Comparison of ENCODE assay signal across 14 cellular contexts in genomic region chr10:12482586-12482985, GRCh38.
DNase-seq lines count a peak whose midpoint lies in the region; ATAC-seq and TF ChIP-seq lines count a peak whose summit lies in the region.
"Had no signal": no experiment of that assay in that cellular context is flagged by ENCODE, and none has a peak within 500 bp of the region (broad histone marks: within the 10 kb centered on the region; RNA-seq: fewer than 3 reads in every experiment).

No MANE protein-coding gene starts in this region.

- H3K36me3 ChIP-seq in neuronal stem cell (replicated peaks in 1 of 2; ENCODE audit: control insufficient read depth in 2 of 2, insufficient read depth in 2 of 2, low read length in 2 of 2) (peaks cover 0 to 1% of the 10 kb centered on the region in 2 donors), left lung (no peaks in the 10 kb centered on the region)

- intact Hi-C loops in left lung (cut with DNase I) = no loop called here

- H4K91ac ChIP-seq in H9 (ENCODE audit: insufficient read length, low read depth, low read length) (no peak overlapping the region), neuronal stem cell (ENCODE audit: low read depth, low read length, poor library complexity) (no peak overlapping the region)

- H4K8ac ChIP-seq in H9 (replicated peaks; ENCODE audit: insufficient read length, low read depth, low read length) = no peak overlapping the region
- H4K8ac ChIP-seq in neuronal stem cell (ENCODE audit: low read depth, low read length) = no peak overlapping the region

- peak; percentile 72 for DNase-seq in ELF-1 (ENCODE audit: low read depth, low spot score)
- peak; percentile 66 for DNase-seq in H9
- peak; percentile 36 for DNase-seq in WTC11 (ENCODE audit: low spot score)
- DNase-seq in naive B cell = no peak
- DNase-seq in neuronal stem cell (ENCODE audit: low spot score) = no peak
- no peak for DNase-seq in left lung
- DNase-seq: activated CD4-positive, alpha-beta T cell treated with anti-CD3 and anti-CD28 coated beads, Interleukin-2, amount 50 U/mL, for 4 hours; activated T-cell treated with anti-CD3 and anti-CD28 coated beads, Interleukin-2, amount 50 U/mL, for 72 hours; central memory CD4-positive, alpha-beta T cell; foreskin keratinocyte; midbrain; NCI-H2081 treated with DMSO at 0.1 percent for 48 hours had no signal

- ATAC-seq in WTC11 = peak; percentile 71
- peak; percentile 45 to 49 for ATAC-seq in naive B cell (ENCODE audit: low read depth in 2 of 2)
- no peak for ATAC-seq in HG03565 (IDR thresholded peaks at IDR 0.05; ENCODE audit: unreplicated experiment)
- ATAC-seq in left lung = no peak
- ATAC-seq: activated T-cell treated with anti-CD3 and anti-CD28 coated beads, Interleukin-2, amount 50 U/mL, for 72 hours; foreskin keratinocyte had no signal

- H2BK120ac ChIP-seq in H9 (ENCODE audit: low read depth, low read length, poor library complexity, severe bottlenecking) (no peak overlapping the region), neuronal stem cell (ENCODE audit: low read depth, low read length) (no peak overlapping the region)

- CTCF ChIA-PET in WTC11 (lab: Charles Lee) = interaction anchor here (0.8 to 1.7 kb wide), 3 partner anchors 11 to 230 kb away, joined by 3 to 7 read pairs (median 4); no protein-coding TSS in a partner anchor

- H3K14ac ChIP-seq in H9 (ENCODE audit: insufficient read depth, low read length) (no peak overlapping the region), neuronal stem cell (ENCODE audit: low read length) (no peak overlapping the region)

- no peak overlapping the region for H2AK5ac ChIP-seq in H9 (ENCODE audit: insufficient read length, low read length)
- no peak overlapping the region for H2AK5ac ChIP-seq in neuronal stem cell (ENCODE audit: low read depth, low read length)

- H2BK5ac ChIP-seq in H9 (ENCODE audit: insufficient read length, low read length) (no peak overlapping the region), neuronal stem cell (ENCODE audit: low read length) (no peak overlapping the region)

- H3K4me3 Mint-ChIP-seq in H9 (peak overlapping the region in 1 of 2 experiments; percentile 38; a peak in 1 of 5 replicates), WTC11 (peak overlapping the region; percentile 37), naive B cell (peak overlapping the region; percentile 65 to 87 (median 78))
- H3K4me3 Mint-ChIP-seq: activated T-cell treated with anti-CD3 and anti-CD28 coated beads, Interleukin-2, amount 50 U/mL, for 72 hours had no signal

- H3K23me2 ChIP-seq in H9 (ENCODE audit: insufficient read length, low read depth, low read length, poor library complexity, severe bottlenecking) = no peaks in the 10 kb centered on the region

- no peaks in the 10 kb centered on the region for H3K27me3 Mint-ChIP-seq in H9 (ENCODE audit: low read depth)
- no peaks in the 10 kb centered on the region; the same call in 1 of the 2 replicates for H3K27me3 Mint-ChIP-seq in WTC11 (ENCODE audit: low read depth)
- H3K27me3 Mint-ChIP-seq in naive B cell = no peaks in the 10 kb centered on the region

- no peak overlapping the region for H3K18ac ChIP-seq in H9 (ENCODE audit: insufficient read length, low read depth, low read length)
- no peak overlapping the region for H3K18ac ChIP-seq in neuronal stem cell (ENCODE audit: low read length)

- no peak for TF ChIP-seq CTCF in H9 (conservative IDR thresholded peaks at IDR 0.05)
- TF ChIP-seq CTCF in WTC11 (IDR thresholded peaks at IDR 0.05) = no peak
- TF ChIP-seq CTCF in left lung (IDR thresholded peaks at IDR 0.05) = no peak

- H3K36me3 Mint-ChIP-seq in H9 (ENCODE audit: insufficient read depth in 1 of 3, low read depth in 3 of 3) (peaks cover 6 to 15% (median 7%) of the 10 kb centered on the region in 3 experiments), WTC11 (peaks cover 14% of the 10 kb centered on the region), naive B cell (peaks cover 8 to 12% of the 10 kb centered on the region in 2 donors)

- H3K27ac Mint-ChIP-seq in H9 (peak overlapping the region in 2 of 3 experiments; percentile 80 to 86; a peak in 5 of 7 replicates), WTC11 (peak overlapping the region; percentile 86), naive B cell (peak overlapping the region in 5 of 6 donors; percentile 41 to 89 (median 82))
- H3K27ac Mint-ChIP-seq: activated T-cell treated with anti-CD3 and anti-CD28 coated beads, Interleukin-2, amount 50 U/mL, for 72 hours had no signal

- H2BK15ac ChIP-seq in H9 (ENCODE audit: low read depth, low read length) = no peak overlapping the region
- no peak overlapping the region for H2BK15ac ChIP-seq in neuronal stem cell (ENCODE audit: low read length)

- POLR2A ChIA-PET in WTC11 (lab: Charles Lee) = no interaction called here

- H3K9ac ChIP-seq in H9 (ENCODE audit: extremely low read depth, insufficient read length, low read length) (no peak overlapping the region), neuronal stem cell (ENCODE audit: low read depth, low read length, poor library complexity) (no peak overlapping the region)

- H3K23ac ChIP-seq in H9 (ENCODE audit: insufficient read length, low read depth, low read length) (no peak overlapping the region), neuronal stem cell (ENCODE audit: low read depth, low read length, poor library complexity) (no peak overlapping the region)

- H2BK20ac ChIP-seq in H9 (ENCODE audit: low read depth, low read length, poor library complexity, severe bottlenecking) = no peak overlapping the region

- H3K27me3 ChIP-seq in H9 (ENCODE audit: insufficient read depth, low read length) (no peaks in the 10 kb centered on the region), neuronal stem cell (ENCODE audit: control insufficient read depth in 3 of 3, insufficient read depth in 3 of 3, low read depth in 1 of 3, low read length in 3 of 3) (no peaks in the 10 kb centered on the region), left lung (peaks cover 0 to 5% of the 10 kb centered on the region in 2 donors)
- H3K27me3 ChIP-seq: foreskin keratinocyte had no signal

- H3K4me2 ChIP-seq in H9 (ENCODE audit: insufficient read depth, insufficient read length, low read length) = peak overlapping the region; percentile 37
- no peak overlapping the region for H3K4me2 ChIP-seq in neuronal stem cell (ENCODE audit: insufficient read depth, low read length, poor library complexity, severe bottlenecking)

- no CpG with 5 or more reads among the region's 12 CpGs for WGBS in H9 (ENCODE audit: extremely low coverage, insufficient read length, low lambda C conversion rate)
- no CpG with 5 or more reads among the region's 12 CpGs for WGBS in neuronal stem cell (ENCODE audit: extremely low coverage in 2 of 2, insufficient read length in 2 of 2, insufficient replicate concordance in 1 of 2), 2 donors

- H3K4me3 ChIP-seq in neuronal stem cell (ENCODE audit: low read length in 2 of 2) (no peak overlapping the region), left lung (no peak overlapping the region)

- H3K79me1 ChIP-seq in H9 (ENCODE audit: insufficient read depth, low read depth, low read length, poor library complexity, severe bottlenecking) (no peaks in the 10 kb centered on the region), neuronal stem cell (ENCODE audit: low read depth, low read length) (no peaks in the 10 kb centered on the region)

- H2AFZ ChIP-seq in H9 (ENCODE audit: low read length) = no peak overlapping the region
- H2AFZ ChIP-seq in neuronal stem cell (ENCODE audit: low read length) = no peak overlapping the region

- H3K4ac ChIP-seq in H9 (ENCODE audit: low read depth, low read length) (no peak overlapping the region), neuronal stem cell (ENCODE audit: low read length) (no peak overlapping the region)

- no peaks in the 10 kb centered on the region for H3K9me3 ChIP-seq in H9 (ENCODE audit: control insufficient read depth, low read depth, low read length)
- peaks cover 0 to 6% of the 10 kb centered on the region in 2 donors for H3K9me3 ChIP-seq in neuronal stem cell (replicated peaks in 1 of 2; ENCODE audit: control insufficient read depth in 2 of 2, insufficient read depth in 1 of 2, low read depth in 1 of 2, low read length in 2 of 2)
- H3K9me3 ChIP-seq in left lung = no peaks in the 10 kb centered on the region

- no peaks in the 10 kb centered on the region for H4K20me1 ChIP-seq in H9 (ENCODE audit: control insufficient read depth, insufficient read depth, insufficient read length)

- H4K5ac ChIP-seq in H9 (ENCODE audit: insufficient read length, low read depth, low read length) = no peak overlapping the region

- H3T11ph ChIP-seq in H9 (ENCODE audit: low read length) = no peak overlapping the region

- H3K4me1 ChIP-seq in H9 (ENCODE audit: insufficient read depth, low read length) (peaks cover 5% of the 10 kb centered on the region; the same call in 1 of the 2 replicates), neuronal stem cell (ENCODE audit: control insufficient read depth in 2 of 2, insufficient read depth in 1 of 2, low read depth in 1 of 2, low read length in 2 of 2) (peaks cover 1 to 12% of the 10 kb centered on the region in 2 donors), left lung (no peaks in the 10 kb centered on the region)
- H3K4me1 ChIP-seq: foreskin keratinocyte had no signal

- H2BK12ac ChIP-seq in H9 (ENCODE audit: insufficient read length, low read depth, low read length) = no peak overlapping the region
- no peak overlapping the region for H2BK12ac ChIP-seq in neuronal stem cell (ENCODE audit: low read length)

- no peaks in the 10 kb centered on the region for H3K79me2 ChIP-seq in H9 (ENCODE audit: insufficient read depth, low read length)

- H3K9me3 Mint-ChIP-seq in H9 (peaks cover 14% of the 10 kb centered on the region in 2 experiments), WTC11 (peaks cover 14% of the 10 kb centered on the region), naive B cell (peaks cover 0 to 6% (median 0%) of the 10 kb centered on the region in 7 donors)
- H3K9me3 Mint-ChIP-seq: activated T-cell treated with anti-CD3 and anti-CD28 coated beads, Interleukin-2, amount 50 U/mL, for 72 hours had no signal

- no peak overlapping the region for H3K56ac ChIP-seq in H9 (ENCODE audit: insufficient read length, low read depth, low read length)

- peaks cover 29 to 32% of the 10 kb centered on the region in 2 experiments for H3K4me1 Mint-ChIP-seq in H9
- peaks cover 35% of the 10 kb centered on the region for H3K4me1 Mint-ChIP-seq in WTC11
- H3K4me1 Mint-ChIP-seq in naive B cell = peaks cover 62 to 87% (median 70%) of the 10 kb centered on the region in 3 donors

- H3K27ac ChIP-seq in H9 (ENCODE audit: insufficient read length, low read depth, low read length) = no peak overlapping the region
- no peak overlapping the region for H3K27ac ChIP-seq in neuronal stem cell (replicated peaks; ENCODE audit: low read length)
- no peak overlapping the region for H3K27ac ChIP-seq in left lung
- H3K27ac ChIP-seq: C4-2B, foreskin keratinocyte had no signal

TF ChIP-seq in WTC11, 78 proteins besides CTCF, POLR2A, EP300 and RAD21 (continues in another document):
- no peak for TF ChIP-seq GTF2I (CRISPR knock-in tag; conservative IDR thresholded peaks at IDR 0.05)
- TF ChIP-seq FOXP1 (CRISPR knock-in tag; IDR thresholded peaks at IDR 0.05; ENCODE audit: borderline replicate concordance) = no peak
- no peak for TF ChIP-seq ZNF219 (CRISPR knock-in tag; IDR thresholded peaks at IDR 0.05; ENCODE audit: borderline replicate concordance)

Comparison
In these comparisons a context has a peak if more than half of its experiments do, and no peak if none do; other contexts are left out.
1. DNase-seq: peak in ELF-1 (single experiment), H9 (single experiment) and WTC11 (single experiment); none in naive B cell (single experiment), neuronal stem cell (single experiment) and left lung (0 of 2).
2. ATAC-seq: peak in WTC11 (single experiment) and naive B cell (2 of 2); none in HG03565 (single experiment) and left lung (single experiment).
3. Peak in every context shown above with its lines, with median percentiles within 50 percentile points of each other: H3K27ac Mint-ChIP-seq.